Comparison of ENCODE assay signal across 8 cellular contexts in genomic region chr11:92211576-92212167, GRCh38. TPM values are rescaled to one million over a fixed set of nuclear protein-coding genes. Genes with fewer than 3 reads are reported as not detected.
DNase-seq lines count a peak whose midpoint lies in the region; ATAC-seq, FAIRE-seq and TF ChIP-seq lines count a peak whose summit lies in the region.

No MANE protein-coding gene starts in this region.

- intact Hi-C loops in body of pancreas (cut with DNase I) (no loop called here), HepG2 (cut with micrococcal nuclease; ENCODE audit: unreplicated experiment) (no loop called here)

- no peak overlapping the region for H3K4me2 ChIP-seq in HepG2 (ENCODE audit: low read depth, low read length)

- ATAC-seq in body of pancreas (no peak), HepG2 (peak; percentile 88), GM21723 (IDR thresholded peaks at IDR 0.05; ENCODE audit: unreplicated experiment) (no peak), GM19455 (IDR thresholded peaks at IDR 0.05; ENCODE audit: unreplicated experiment) (no peak)

- TF ChIP-seq EP300 in HepG2 (IDR thresholded peaks at IDR 0.05; ENCODE audit: low read depth in 2 of 2, low read length in 2 of 2) (no peak), HepG2 (CRISPR knock-in tag; IDR thresholded peaks at IDR 0.05; ENCODE audit: borderline replicate concordance) (no peak)

- H3K4me1 ChIP-seq in body of pancreas = no peaks in the 10 kb centered on the region
- no peaks in the 10 kb centered on the region for H3K4me1 ChIP-seq in HepG2 (ENCODE audit: insufficient read depth, low read length)

- in situ Hi-C loops in HepG2 (cut with HindIII; ENCODE audit: extremely low pct_ligation_motif_present, low pct_unique_long_range_greater_than_20kb) = no loop called here

- H3K79me2 ChIP-seq in HepG2 (ENCODE audit: insufficient read depth, low read length) = no peaks in the 10 kb centered on the region

- WGBS in body of pancreas, 2 donors = 51 to 61% methylated on average over 5 of the region's 5 CpGs
- WGBS in HepG2 (ENCODE audit: low lambda C conversion rate) = 12% methylated on average over 5 of the region's 5 CpGs

- H3K36me3 ChIP-seq in body of pancreas (replicated peaks in 1 of 2; ENCODE audit: insufficient read depth in 1 of 2, low read depth in 2 of 2) (no peaks in the 10 kb centered on the region), HepG2 (replicated peaks in 1 of 2; ENCODE audit: control insufficient read depth in 1 of 2, insufficient read depth in 2 of 2, low read length in 2 of 2) (no peaks in the 10 kb centered on the region)

- H2AFZ ChIP-seq in HepG2 (ENCODE audit: low read length) = no peak overlapping the region

- H3K9ac ChIP-seq in HepG2 (ENCODE audit: insufficient read depth, low read depth, low read length) = no peak overlapping the region

- H3K4me3 ChIP-seq in body of pancreas (no peak overlapping the region), HepG2 (replicated peaks in 1 of 3; ENCODE audit: insufficient read depth in 1 of 3, low read depth in 2 of 3, low read length in 3 of 3) (no peak overlapping the region)

- no peak overlapping the region for H3K27ac ChIP-seq in body of pancreas
- H3K27ac ChIP-seq in HepG2 (ENCODE audit: extremely low read length, insufficient read depth, low read length) = no peak overlapping the region

- TF ChIP-seq POLR2A in body of pancreas (IDR thresholded peaks at IDR 0.05) (no peak), HepG2 (IDR thresholded peaks at IDR 0.05; ENCODE audit: insufficient read depth in 1 of 2, low read depth in 2 of 2, low read length in 2 of 2) (no peak)

- DNase-seq in AG09319 (ENCODE audit: extremely low read depth, low read depth) = no peak
- peak; percentile 27 for DNase-seq in HTR-8/SVneo (ENCODE audit: insufficient read length, low spot score)
- DNase-seq in body of pancreas = peak; percentile 11 to 22 (median 16)
- peak; percentile 4 for DNase-seq in HepG2 (ENCODE audit: low spot score)
- no peak for DNase-seq in frontal cortex (ENCODE audit: low spot score in 2 of 2)
- DNase-seq in NCI-H187 (lab: John Stamatoyannopoulos, UW) = no peak

- POLR2A ChIA-PET in HepG2 (lab: Yijun Ruan, JAX) = no interaction called here

- H3K9me3 ChIP-seq in body of pancreas (no peaks in the 10 kb centered on the region), HepG2 (ENCODE audit: low read length) (no peaks in the 10 kb centered on the region)

- no TSS peak for BruUV-seq in HepG2 (replicated peaks; lab: Mats Ljungman, UMichigan)

- CTCF ChIA-PET in HepG2 (lab: Yijun Ruan, JAX; ENCODE audit: low intra/inter-chr PET ratio, low total read pairs) = no interaction called here

- no peak for TF ChIP-seq RAD21 in HepG2 (CRISPR knock-in tag; IDR thresholded peaks at IDR 0.05)

- H4K20me1 ChIP-seq in HepG2 (ENCODE audit: insufficient read depth, low read length) = no peaks in the 10 kb centered on the region

- H3K27me3 ChIP-seq in body of pancreas (no peaks in the 10 kb centered on the region), HepG2 (ENCODE audit: control insufficient read depth in 1 of 2, insufficient read depth in 2 of 2, low read length in 2 of 2) (no peaks in the 10 kb centered on the region)

- no peak for FAIRE-seq in HTR-8/SVneo (lab: Jason Lieb, UNC)
- no peak for FAIRE-seq in HepG2 (lab: Jason Lieb, UNC)
- FAIRE-seq in frontal cortex (lab: Jason Lieb, UNC) = no peak

- peak; percentile 44 for TF ChIP-seq CTCF in AG09319 (IDR thresholded peaks at IDR 0.05; ENCODE audit: low read depth, low read length)
- peak in 3 of 7 experiments; percentile 19 to 32 (median 21) for TF ChIP-seq CTCF in body of pancreas (IDR thresholded peaks at IDR 0.05)
- peak; percentile 53 for TF ChIP-seq CTCF in HepG2 (CRISPR knock-in tag; IDR thresholded peaks at IDR 0.05)

TF ChIP-seq in HepG2, 621 proteins besides CTCF, POLR2A, EP300 and RAD21:
- TF ChIP-seq STAG1 (CRISPR knock-in tag; IDR thresholded peaks at IDR 0.05) = peak; percentile 53
- TF ChIP-seq SMC3 (IDR thresholded peaks at IDR 0.05; ENCODE audit: low read length) = peak; percentile 43; the same call in 1 of the 2 replicates
- TF ChIP-seq SUZ12 (IDR thresholded peaks at IDR 0.05; ENCODE audit: low read depth, low read length) = no peak
- no peak for TF ChIP-seq CBFB (CRISPR knock-in tag; IDR thresholded peaks at IDR 0.05)
- TF ChIP-seq, protein P1, sequence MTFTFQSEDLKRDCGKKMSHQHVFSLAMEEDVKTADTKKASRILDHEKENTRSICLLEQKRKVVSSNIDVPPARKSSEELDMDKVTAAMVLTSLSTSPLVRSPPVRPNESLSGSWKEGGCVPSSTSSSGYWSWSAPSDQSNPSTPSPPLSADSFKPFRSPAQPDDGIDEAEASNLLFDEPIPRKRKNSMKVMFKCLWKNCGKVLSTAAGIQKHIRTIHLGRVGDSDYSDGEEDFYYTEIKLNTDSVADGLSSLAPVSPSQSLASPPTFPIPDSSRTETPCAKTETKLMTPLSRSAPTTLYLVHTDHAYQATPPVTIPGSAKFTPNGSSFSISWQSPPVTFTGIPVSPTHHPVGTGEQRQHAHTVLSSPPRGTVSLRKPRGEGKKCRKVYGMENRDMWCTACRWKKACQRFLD (CRISPR knock-in tag; IDR thresholded peaks at IDR 0.05; ENCODE audit: borderline replicate concordance) = no peak
- TF ChIP-seq ZNF225 (CRISPR knock-in tag; IDR thresholded peaks at IDR 0.05) = no peak
- no peak for TF ChIP-seq HNRNPK (IDR thresholded peaks at IDR 0.05; ENCODE audit: low read depth, low read length, poor library complexity, severe bottlenecking)
- TF ChIP-seq ZNF670 (CRISPR knock-in tag; IDR thresholded peaks at IDR 0.05; ENCODE audit: borderline replicate concordance) = no peak
- TF ChIP-seq ZNF780A (CRISPR knock-in tag; IDR thresholded peaks at IDR 0.05) = no peak
- no peak for TF ChIP-seq NBN (conservative IDR thresholded peaks at IDR 0.05)
- no peak for TF ChIP-seq ZNF432 (CRISPR knock-in tag; IDR thresholded peaks at IDR 0.05; ENCODE audit: borderline replicate concordance)
- TF ChIP-seq TFAP4 (IDR thresholded peaks at IDR 0.05; ENCODE audit: borderline replicate concordance, low read depth) = no peak

RNA-seq across cellular contexts. Expression of gene FAT3, which starts 12.9 kb away (rescaled TPM):
- total RNA-seq in body of pancreas (under 1 TPM; 0.26 to 0.66 TPM), HepG2 (2016; rRNA removed; fragmentation: Illumina TruSeq; extraction: Trizol) (not detected in 2 replicates), frontal cortex (151 TPM)
- not detected in 2 replicates for total RNA-seq in HepG2 (2016; cell fraction: cytosol; rRNA removed; fragmentation: Illumina TruSeq; extraction: Trizol; ENCODE audit: low read depth)
- 0.06 TPM in 1 of 2 replicates, not detected in the other for total RNA-seq in HepG2 (2016; cell fraction: insoluble cytoplasmic fraction; rRNA removed; fragmentation: Illumina TruSeq; extraction: Trizol)
- not detected in 2 replicates for total RNA-seq in HepG2 (2016; cell fraction: membrane; rRNA removed; fragmentation: Illumina TruSeq; extraction: Trizol)
- total RNA-seq in HepG2 (2016; cell fraction: nucleus; rRNA removed; fragmentation: Illumina TruSeq; extraction: Trizol) = not detected in 2 replicates
- polyA plus RNA-seq in HepG2 (2011; rRNA removed) = not detected in 2 replicates
- polyA plus RNA-seq in HepG2 (2011; cell fraction: cytosol; rRNA removed) = not detected in 2 replicates
- polyA plus RNA-seq in HepG2 (2011; cell fraction: nucleus; rRNA removed) = not detected in 2 replicates
- polyA plus RNA-seq in HepG2 (2012) = not detected in 2 replicates
- polyA plus RNA-seq in HepG2 (2016; cell fraction: cytosol; fragmentation: Illumina TruSeq; extraction: Trizol; ENCODE audit: low read depth) = not detected in 2 replicates
- not detected in 2 replicates for polyA plus RNA-seq in HepG2 (2016; cell fraction: insoluble cytoplasmic fraction; fragmentation: Illumina TruSeq; extraction: Trizol; ENCODE audit: low read depth)
- polyA plus RNA-seq in HepG2 (2016; cell fraction: membrane; fragmentation: Illumina TruSeq; extraction: Trizol; ENCODE audit: low read depth) = not detected in 2 replicates
- polyA plus RNA-seq in HepG2 (2016; cell fraction: nucleus; fragmentation: Illumina TruSeq; extraction: Trizol; ENCODE audit: insufficient read depth, low read depth) = not detected in 2 replicates
- 0.02 TPM in 1 of 2 replicates, not detected in the other for polyA minus RNA-seq in HepG2 (2011; rRNA and poly(A)+ RNA removed; ENCODE audit: low replicate concordance)
- not detected in 2 replicates for polyA minus RNA-seq in HepG2 (2011; cell fraction: cytosol; rRNA and poly(A)+ RNA removed)
- not detected in 2 replicates for polyA minus RNA-seq in HepG2 (2011; cell fraction: nucleus; rRNA and poly(A)+ RNA removed)

Comparison
In these comparisons a context has a peak if more than half of its experiments do, and no peak if none do; other contexts are left out.
1. DNase-seq: peak in HTR-8/SVneo (single experiment), body of pancreas (4 of 4) and HepG2 (single experiment); none in AG09319 (single experiment), frontal cortex (0 of 2) and NCI-H187 (0 of 2).
2. RNA of gene FAT3, which starts 12.9 kb away (total RNA-seq): 151 TPM in frontal cortex (single experiment); 0.26 to 0.66 TPM in body of pancreas and 0.06 TPM in HepG2; every median in the first group is over 10 times any median in the second.